In the genomic region with DNA sequence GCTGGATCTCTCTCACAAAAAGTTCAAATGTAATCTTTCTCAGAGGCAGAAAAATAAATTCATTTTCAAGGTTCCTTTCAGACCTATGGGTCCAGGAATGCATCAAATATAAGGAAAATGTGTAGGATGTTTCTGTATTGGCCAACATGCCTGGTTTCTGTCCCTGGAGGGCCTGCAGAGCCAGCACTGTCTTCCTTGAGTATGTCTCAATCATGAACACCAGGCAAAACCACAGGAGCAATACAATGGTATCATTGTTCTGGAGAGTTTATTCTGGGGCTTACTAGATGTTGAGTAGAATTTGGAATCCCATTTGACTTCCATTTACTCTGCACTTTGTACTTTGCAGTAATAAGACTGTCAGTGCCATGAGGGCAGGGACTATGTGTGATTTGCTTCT, we compare ENCODE assay signal across 28 cellular contexts. TPM values are rescaled to one million over a fixed set of nuclear protein-coding genes. Genes with fewer than 3 reads are reported as not detected.
DNase-seq lines count a peak whose midpoint lies in the region; ATAC-seq and TF ChIP-seq lines count a peak whose summit lies in the region.
"Had no signal": no experiment of that assay in that cellular context is flagged by ENCODE, and none has a peak within 500 bp of the region (broad histone marks: within the 10 kb centered on the region; RNA-seq: fewer than 3 reads in every experiment).

No MANE protein-coding gene starts in this region.

- H3K36me3 ChIP-seq in breast epithelium (no peaks in the 10 kb centered on the region), H7 (replicated peaks; ENCODE audit: control insufficient read depth, insufficient read depth, low read length) (no peaks in the 10 kb centered on the region), body of pancreas (replicated peaks in 1 of 2; ENCODE audit: insufficient read depth in 1 of 2, low read depth in 2 of 2) (no peaks in the 10 kb centered on the region), brain microvascular endothelial cell (replicated peaks) (no peaks in the 10 kb centered on the region)
- H3K36me3 ChIP-seq: BE2C, heart left ventricle, uterus had no signal

- H3K27ac ChIP-seq in breast epithelium (peak overlapping the region; percentile 64 to 76), body of pancreas (no peak overlapping the region), brain microvascular endothelial cell (no peak overlapping the region)
- H3K27ac ChIP-seq: heart left ventricle, neutrophil, SK-N-MC, uterus, VCaP had no signal

- TF ChIP-seq POLR2A in breast epithelium (IDR thresholded peaks at IDR 0.05), result no peak
- TF ChIP-seq POLR2A in body of pancreas (IDR thresholded peaks at IDR 0.05), result no peak

- H3K9me3 ChIP-seq in breast epithelium, result no peaks in the 10 kb centered on the region
- no peaks in the 10 kb centered on the region for H3K9me3 ChIP-seq in body of pancreas
- H3K9me3 ChIP-seq: BE2C, heart left ventricle, neutrophil, uterus had no signal

- in situ Hi-C loops in brain microvascular endothelial cell (cut with HindIII; ENCODE audit: low pct_ligation_motif_present, low sequenced_read_pairs), result no loop called here

- no peak for ATAC-seq in body of pancreas
- ATAC-seq: heart left ventricle had no signal

- H3K4me1 ChIP-seq in breast epithelium (peaks cover 0 to 6% of the 10 kb centered on the region in 2 donors), body of pancreas (no peaks in the 10 kb centered on the region)
- H3K4me1 ChIP-seq: BE2C, heart left ventricle, uterus had no signal

- H3K27me3 ChIP-seq in breast epithelium, result no peaks in the 10 kb centered on the region
- no peaks in the 10 kb centered on the region for H3K27me3 ChIP-seq in H7 (ENCODE audit: control insufficient read depth, insufficient read depth, low read length)
- H3K27me3 ChIP-seq in body of pancreas, result no peaks in the 10 kb centered on the region
- no peaks in the 10 kb centered on the region for H3K27me3 ChIP-seq in brain microvascular endothelial cell (replicated peaks)
- H3K27me3 ChIP-seq: BE2C, neutrophil, uterus had no signal

- DNase-seq in AG20443 (ENCODE audit: low spot score) (peak; percentile 32), M059J (ENCODE audit: low read depth) (peak; percentile 46), breast epithelium (ENCODE audit: low spot score in 2 of 2) (no peak), globus pallidus (ENCODE audit: low spot score) (peak; percentile 29), H7 (no peak), body of pancreas (no peak), brain microvascular endothelial cell (no peak), cerebellum (ENCODE audit: low spot score) (no peak)
- DNase-seq: activated CD4-positive, alpha-beta T cell treated with anti-CD3 and anti-CD28 coated beads for 48 hours; activated naive CD4-positive, alpha-beta T cell; activated T-cell treated with anti-CD3 and anti-CD28 coated beads, Interleukin-2, amount 50 U/mL, for 24 hours; BE2C; cortex of kidney; DMS53; GDM1; heart left ventricle; mesenchymal stem cell; NCI-H1436; NCI-H510A; stimulated activated CD4-positive, alpha-beta T cell treated with anti-CD3 and anti-CD28 coated beads, Interleukin-4, amount 100 ng/mL, for 1 hour; stimulated activated naive CD4-positive, alpha-beta T cell; uterus had no signal

- intact Hi-C loops in breast epithelium (cut with DNase I; ENCODE audit: low total_unique reads) (no loop called here), body of pancreas (cut with DNase I) (no loop called here)

- H3K4me3 ChIP-seq in breast epithelium (no peak overlapping the region), H7 (ENCODE audit: insufficient read depth, low read depth, low read length) (no peak overlapping the region), body of pancreas (no peak overlapping the region), brain microvascular endothelial cell (ENCODE audit: low read depth, low read length) (no peak overlapping the region)
- H3K4me3 ChIP-seq: heart left ventricle, SK-N-MC, uterus had no signal

- TF ChIP-seq CTCF in breast epithelium (IDR thresholded peaks at IDR 0.05), result no peak
- TF ChIP-seq CTCF in body of pancreas (IDR thresholded peaks at IDR 0.05), result no peak
- no peak for TF ChIP-seq CTCF in brain microvascular endothelial cell (IDR thresholded peaks at IDR 0.05; ENCODE audit: low read depth, low read length, missing control alignments)

RNA-seq across cellular contexts. Expression of a gene that starts 23.5 kb away (rescaled TPM):
- 47.0 and 70.7 TPM in 2 replicates for total RNA-seq in M059J (2014; rRNA removed; shearing (Covaris generic))
- total RNA-seq in breast epithelium, result 1 to 10 TPM in 2 of 3 donors, not detected in 1; 1.3 to 9.1 TPM
- not detected in 2 replicates for total RNA-seq in H7 (2014; rRNA removed; shearing (Covaris generic))
- not detected for total RNA-seq in body of pancreas
- total RNA-seq in cerebellum, result 7.5 TPM
- total RNA-seq: activated CD8-positive, alpha-beta memory T cell treated with anti-CD3 and anti-CD28 coated beads for 36 hours; H1; T-helper 2 cell treated with Interferon-gamma antibody and Interleukin-4, amounts not matched to agents 100 ng/mL and 5 ng/mL, for 36 hours had no signal

Comparison
In these comparisons a context has a peak if more than half of its experiments do, and no peak if none do; other contexts are left out.
1. DNase-seq: peak in AG20443 (single experiment), M059J (single experiment) and globus pallidus (single experiment); none in breast epithelium (0 of 2), H7 (single experiment), body of pancreas (0 of 4), brain microvascular endothelial cell (single experiment) and cerebellum (single experiment).
2. H3K27ac ChIP-seq: peak in breast epithelium (2 of 2); none in body of pancreas (0 of 4) and brain microvascular endothelial cell (single experiment).